In genomic region chr9:124514874-124515273, GRCh38 we compare ENCODE assay signal across 25 cellular contexts. TPM values are rescaled to one million over a fixed set of nuclear protein-coding genes. Genes with fewer than 3 reads are reported as not detected.
A peak's percentile ranks its signal among the peaks of the same experiment; 100 is the strongest.
DNase-seq lines count a peak whose midpoint lies in the region; ATAC-seq, FAIRE-seq and TF ChIP-seq lines count a peak whose summit lies in the region.
"Had no signal": no experiment of that assay in that cellular context is flagged by ENCODE, and none has a peak within 500 bp of the region (broad histone marks: within the 10 kb centered on the region; RNA-seq: fewer than 3 reads in every experiment).

No MANE protein-coding gene starts in this region.

- H3K27ac ChIP-seq in HepG2 (ENCODE audit: extremely low read length, insufficient read depth, low read length) (peak overlapping the region; percentile 18), right lobe of liver (no peak overlapping the region), K562 (ENCODE audit: extremely low read depth, low read depth, low read length) (no peak overlapping the region)
- H3K27ac ChIP-seq: A549; BLaER1 treated with 17β-estradiol and CSF1 and Interleukin-3, amounts not matched to agents 10 nM and 100 nM had no signal

- no TSS peak for BruUV-seq in HepG2 (replicated peaks; lab: Mats Ljungman, UMichigan)
- no TSS peak for BruUV-seq in K562 (replicated peaks; lab: Mats Ljungman, UMichigan)

- H3K9me1 ChIP-seq in K562 (ENCODE audit: control insufficient read depth, insufficient read depth, low read length) = no peaks in the 10 kb centered on the region

- H3K79me2 ChIP-seq in HepG2 (ENCODE audit: insufficient read depth, low read length) (no peaks in the 10 kb centered on the region), K562 (ENCODE audit: control insufficient read depth, insufficient read depth, low read length) (no peaks in the 10 kb centered on the region)

- TF ChIP-seq POLR2A in HepG2 (IDR thresholded peaks at IDR 0.05; ENCODE audit: insufficient read depth in 1 of 2, low read depth in 2 of 2, low read length in 2 of 2) (no peak), right lobe of liver (IDR thresholded peaks at IDR 0.05) (no peak), K562 (conservative IDR thresholded peaks at IDR 0.05) (no peak)

- no peak for FAIRE-seq in HepG2 (lab: Jason Lieb, UNC)
- FAIRE-seq in K562 (lab: Jason Lieb, UNC) = no peak
- FAIRE-seq: A549, D721Med, GM12878, GM19239 had no signal

- no peak for DNase-seq in HepG2 (ENCODE audit: low spot score)
- DNase-seq in right lobe of liver = no peak
- no peak for DNase-seq in K562 (ENCODE audit: extremely low read depth in 1 of 4, low spot score in 3 of 4)
- no peak for DNase-seq in progenitor cell of endocrine pancreas (ENCODE audit: low spot score, unreplicated experiment)
- DNase-seq in activated CD4-positive, alpha-beta T cell treated with anti-CD3 and anti-CD28 coated beads for 4 hours = no peak
- no peak for DNase-seq in activated gamma-delta T cell treated with Interleukin-2 at 50 U/mL for 16 hours
- DNase-seq: 8988T; ACHN; AML-193; BE2C; CD4-positive, alpha-beta T cell; CD8-positive, alpha-beta memory T cell; DMS 273 treated with DMSO at 0.1 percent for 48 hours; EL; GDM1; H9; HFFc6 had no signal

- no peak for ATAC-seq in HepG2
- ATAC-seq in right lobe of liver = no peak
- ATAC-seq in K562 = no peak
- ATAC-seq: A549, GM12878, GM23338 had no signal

- H4K20me1 ChIP-seq in HepG2 (ENCODE audit: insufficient read depth, low read length) (no peaks in the 10 kb centered on the region), K562 (replicated peaks; ENCODE audit: control insufficient read depth, insufficient read depth, low read length) (no peaks in the 10 kb centered on the region)
- H4K20me1 ChIP-seq: BLaER1 treated with 17β-estradiol and CSF1 and Interleukin-3, amounts not matched to agents 10 nM and 100 nM had no signal

- CTCF ChIA-PET in HepG2 (lab: Yijun Ruan, JAX; ENCODE audit: low intra/inter-chr PET ratio, low total read pairs) (no interaction called here), K562 (lab: Yijun Ruan, JAX; ENCODE audit: low intra/inter-chr PET ratio) (no interaction called here)

- H2AFZ ChIP-seq in HepG2 (ENCODE audit: low read length) = no peak overlapping the region
- no peak overlapping the region for H2AFZ ChIP-seq in K562 (ENCODE audit: low read depth, low read length)
- H2AFZ ChIP-seq: GM23338 had no signal

- H3K4me1 ChIP-seq in HepG2 (ENCODE audit: insufficient read depth, low read length) = peaks cover 60% of the 10 kb centered on the region
- H3K4me1 ChIP-seq in right lobe of liver = peaks cover 0 to 19% (median 9%) of the 10 kb centered on the region in 4 donors
- peaks cover 30 to 31% of the 10 kb centered on the region in 2 experiments for H3K4me1 ChIP-seq in K562 (replicated peaks in 1 of 2; ENCODE audit: control insufficient read depth in 2 of 2, insufficient read depth in 2 of 2, low read length in 2 of 2)
- H3K4me1 ChIP-seq: A549 had no signal

- intact Hi-C loops in HepG2 (cut with micrococcal nuclease; ENCODE audit: unreplicated experiment) = no loop called here
- intact Hi-C loops in right lobe of liver (cut with DNase I) = no loop called here
- intact Hi-C loops in K562 (cut with micrococcal nuclease) = no loop called here

- no peaks in the 10 kb centered on the region for H3K27me3 ChIP-seq in HepG2 (ENCODE audit: control insufficient read depth in 1 of 2, insufficient read depth in 2 of 2, low read length in 2 of 2)
- no peaks in the 10 kb centered on the region for H3K27me3 ChIP-seq in right lobe of liver
- no peaks in the 10 kb centered on the region for H3K27me3 ChIP-seq in K562 (ENCODE audit: control insufficient read depth in 2 of 2, insufficient read depth in 2 of 2, low read length in 2 of 2)
- H3K27me3 ChIP-seq: BE2C; BLaER1 treated with 17β-estradiol and CSF1 and Interleukin-3, amounts not matched to agents 10 nM and 100 nM had no signal

- H3K9me3 ChIP-seq in HepG2 (ENCODE audit: low read length) = no peaks in the 10 kb centered on the region
- no peaks in the 10 kb centered on the region for H3K9me3 ChIP-seq in right lobe of liver
- H3K9me3 ChIP-seq in K562 (replicated peaks; ENCODE audit: control insufficient read depth, insufficient read depth, low read depth, low read length) = no peaks in the 10 kb centered on the region
- H3K9me3 ChIP-seq: A549; BE2C; BLaER1 treated with 17β-estradiol and CSF1 and Interleukin-3, amounts not matched to agents 10 nM and 100 nM had no signal

- no peak for TF ChIP-seq CTCF in HepG2 (CRISPR knock-in tag; IDR thresholded peaks at IDR 0.05)
- no peak for TF ChIP-seq CTCF in right lobe of liver (IDR thresholded peaks at IDR 0.05)
- TF ChIP-seq CTCF in K562 (IDR thresholded peaks at IDR 0.05 in 2 of 3, conservative IDR thresholded peaks at IDR 0.05 in 1 of 3; ENCODE audit: insufficient read depth in 2 of 3, low read depth in 1 of 3, low read length in 3 of 3) = no peak
- no peak for TF ChIP-seq CTCF in progenitor cell of endocrine pancreas (IDR thresholded peaks at IDR 0.05; ENCODE audit: unreplicated experiment)

- no peak for TF ChIP-seq RAD21 in HepG2 (CRISPR knock-in tag; IDR thresholded peaks at IDR 0.05)
- no peak for TF ChIP-seq RAD21 in K562 (CRISPR knock-in tag; conservative IDR thresholded peaks at IDR 0.05 in 1 of 2, IDR thresholded peaks at IDR 0.05 in 1 of 2)

- H3K4me1 Mint-ChIP-seq in progenitor cell of endocrine pancreas (ENCODE audit: low read depth) = peaks cover 21% of the 10 kb centered on the region
- H3K4me1 Mint-ChIP-seq: CD8-positive, alpha-beta memory T cell had no signal

- H3K27me3 Mint-ChIP-seq in progenitor cell of endocrine pancreas = peaks cover 2% of the 10 kb centered on the region

- H3K4me2 ChIP-seq in HepG2 (ENCODE audit: low read depth, low read length) (no peak overlapping the region), K562 (ENCODE audit: insufficient read depth, low read length) (no peak overlapping the region)
- H3K4me2 ChIP-seq: A549, GM23338 had no signal

- H3K4me3 ChIP-seq in HepG2 (replicated peaks in 1 of 3; ENCODE audit: insufficient read depth in 1 of 3, low read depth in 2 of 3, low read length in 3 of 3) = no peak overlapping the region
- H3K4me3 ChIP-seq in right lobe of liver = no peak overlapping the region
- no peak overlapping the region for H3K4me3 ChIP-seq in K562
- H3K4me3 ChIP-seq: A549; BLaER1 treated with 17β-estradiol and CSF1 and Interleukin-3, amounts not matched to agents 10 nM and 100 nM; GM12878; GM23338 had no signal

- in situ Hi-C loops in HepG2 (cut with HindIII; ENCODE audit: extremely low pct_ligation_motif_present, low pct_unique_long_range_greater_than_20kb) (no loop called here), K562 (cut with MboI) (no loop called here)

- H3K36me3 Mint-ChIP-seq in progenitor cell of endocrine pancreas (ENCODE audit: insufficient read depth) = peaks cover 13% of the 10 kb centered on the region
- H3K36me3 Mint-ChIP-seq: CD14-positive monocyte; CD8-positive, alpha-beta memory T cell had no signal

- TF ChIP-seq EP300 in HepG2 (IDR thresholded peaks at IDR 0.05; ENCODE audit: low read depth in 2 of 2, low read length in 2 of 2) (no peak), HepG2 (CRISPR knock-in tag; IDR thresholded peaks at IDR 0.05; ENCODE audit: borderline replicate concordance) (no peak), K562 (IDR thresholded peaks at IDR 0.05; ENCODE audit: low read length) (no peak)

- H3K4me3 Mint-ChIP-seq in progenitor cell of endocrine pancreas (ENCODE audit: low read depth) = no peak overlapping the region
- H3K4me3 Mint-ChIP-seq: CD14-positive monocyte; CD4-positive, alpha-beta T cell; CD8-positive, alpha-beta memory T cell; GM23338; H9; HFFc6 had no signal

- POLR2A ChIA-PET in HepG2 (lab: Yijun Ruan, JAX) = no interaction called here
- POLR2A ChIA-PET in K562 (lab: Yijun Ruan, JAX) = interaction anchor here (1.2 to 1.4 kb wide), 2 partner anchors 13 to 18 kb away, joined by 3 to 6 read pairs; no protein-coding TSS in a partner anchor

- H3K9ac ChIP-seq in HepG2 (ENCODE audit: insufficient read depth, low read depth, low read length) (no peak overlapping the region), K562 (ENCODE audit: insufficient read depth in 1 of 2, low read depth in 2 of 2, low read length in 2 of 2) (no peak overlapping the region)
- H3K9ac ChIP-seq: BLaER1 treated with 17β-estradiol and CSF1 and Interleukin-3, amounts not matched to agents 10 nM and 100 nM had no signal

- H3K27ac Mint-ChIP-seq in progenitor cell of endocrine pancreas = peak overlapping the region; percentile 7
- H3K27ac Mint-ChIP-seq: CD14-positive monocyte; CD4-positive, alpha-beta T cell; CD8-positive, alpha-beta memory T cell; GM23338; HFFc6 had no signal

- WGBS in HepG2 (ENCODE audit: low lambda C conversion rate) = 85% methylated on average over 5 of the region's 5 CpGs
- WGBS in right lobe of liver (ENCODE audit: insufficient coverage, low coverage, low lambda C conversion rate, missing lambda C conversion rate) = 74% methylated on average over 5 of the region's 5 CpGs
- 58% methylated on average over 5 of the region's 5 CpGs for WGBS in K562 (ENCODE audit: insufficient coverage, low coverage, missing lambda C conversion rate)

- H3K9me3 Mint-ChIP-seq in progenitor cell of endocrine pancreas (ENCODE audit: low read depth) = no peaks in the 10 kb centered on the region
- H3K9me3 Mint-ChIP-seq: CD14-positive monocyte; CD4-positive, alpha-beta T cell; CD8-positive, alpha-beta memory T cell; GM23338; H9; HFFc6 had no signal

- H3K36me3 ChIP-seq in HepG2 (replicated peaks in 1 of 2; ENCODE audit: control insufficient read depth in 1 of 2, insufficient read depth in 2 of 2, low read length in 2 of 2) (no peaks in the 10 kb centered on the region), right lobe of liver (no peaks in the 10 kb centered on the region), K562 (ENCODE audit: control insufficient read depth, insufficient read depth, low read length) (peaks cover 2% of the 10 kb centered on the region; the same call in 1 of the 3 replicates)
- H3K36me3 ChIP-seq: BE2C; BLaER1 treated with 17β-estradiol and CSF1 and Interleukin-3, amounts not matched to agents 10 nM and 100 nM had no signal

RNA-seq across cellular contexts. Expression of gene NR5A1, which starts 7.7 kb away (rescaled TPM):
- total RNA-seq in HepG2 (2016; rRNA removed; fragmentation: Illumina TruSeq; extraction: Trizol) = 38.8 and 44.7 TPM in 2 replicates
- 7.2 and 7.8 TPM in 2 replicates for total RNA-seq in HepG2 (2016; cell fraction: cytosol; rRNA removed; fragmentation: Illumina TruSeq; extraction: Trizol; ENCODE audit: low read depth)
- 32.3 and 46.7 TPM in 2 replicates for total RNA-seq in HepG2 (2016; cell fraction: insoluble cytoplasmic fraction; rRNA removed; fragmentation: Illumina TruSeq; extraction: Trizol)
- total RNA-seq in HepG2 (2016; cell fraction: membrane; rRNA removed; fragmentation: Illumina TruSeq; extraction: Trizol) = 22.5 and 25.3 TPM in 2 replicates
- 26.4 and 32.4 TPM in 2 replicates for total RNA-seq in HepG2 (2016; cell fraction: nucleus; rRNA removed; fragmentation: Illumina TruSeq; extraction: Trizol)
- polyA plus RNA-seq in HepG2 (2011; rRNA removed) = 28.9 and 43.2 TPM in 2 replicates
- 25.4 and 37.8 TPM in 2 replicates for polyA plus RNA-seq in HepG2 (2011; cell fraction: cytosol; rRNA removed)
- 82.6 and 84.5 TPM in 2 replicates for polyA plus RNA-seq in HepG2 (2011; cell fraction: nucleus; rRNA removed)
- 22.4 and 32.6 TPM in 2 replicates for polyA plus RNA-seq in HepG2 (2012)
- 6.7 and 7.0 TPM in 2 replicates for polyA plus RNA-seq in HepG2 (2016; cell fraction: cytosol; fragmentation: Illumina TruSeq; extraction: Trizol; ENCODE audit: low read depth)
- 34.3 and 43.6 TPM in 2 replicates for polyA plus RNA-seq in HepG2 (2016; cell fraction: insoluble cytoplasmic fraction; fragmentation: Illumina TruSeq; extraction: Trizol; ENCODE audit: low read depth)
- polyA plus RNA-seq in HepG2 (2016; cell fraction: membrane; fragmentation: Illumina TruSeq; extraction: Trizol; ENCODE audit: low read depth) = 17.4 and 17.9 TPM in 2 replicates
- polyA plus RNA-seq in HepG2 (2016; cell fraction: nucleus; fragmentation: Illumina TruSeq; extraction: Trizol; ENCODE audit: insufficient read depth, low read depth) = 59.8 and 63.0 TPM in 2 replicates
- 75.6 TPM in 1 of 2 replicates, not detected in the other for polyA minus RNA-seq in HepG2 (2011; rRNA and poly(A)+ RNA removed; ENCODE audit: low replicate concordance)
- polyA minus RNA-seq in HepG2 (2011; cell fraction: cytosol; rRNA and poly(A)+ RNA removed) = 33.2 and 39.7 TPM in 2 replicates
- polyA minus RNA-seq in HepG2 (2011; cell fraction: nucleus; rRNA and poly(A)+ RNA removed) = 18.8 and 21.6 TPM in 2 replicates
- under 1 TPM in 1 of 6 experiments, not detected in 5; 0.26 TPM for total RNA-seq in right lobe of liver
- 0.65 TPM in 1 of 2 replicates, not detected in the other for total RNA-seq in K562 (2011; cell fraction: chromatin; rRNA removed; ENCODE audit: low replicate concordance)
- total RNA-seq in K562 (2011; cell fraction: nucleolus; rRNA removed) = not detected in 2 replicates
- total RNA-seq in K562 (2011; cell fraction: nucleoplasm; rRNA removed) = 0.15 TPM in 1 of 2 replicates, not detected in the other
- 0.32 TPM in 1 of 2 replicates, not detected in the other for total RNA-seq in K562 (2014; rRNA removed)
- not detected in 2 replicates for total RNA-seq in K562 (2014; rRNA removed; fragmentation: Illumina TruSeq; extraction: Trizol)
- not detected in 2 replicates for total RNA-seq in K562 (2015; rRNA removed; fragmentation: Illumina TruSeq; extraction: Trizol)
- 0.20 and 0.40 TPM in 2 replicates for total RNA-seq in K562 (2021)
- 0.11 TPM in 1 of 2 replicates, not detected in the other for polyA plus RNA-seq in K562 (2011; rRNA removed)
- 0.49 TPM in 1 of 2 replicates, not detected in the other for polyA plus RNA-seq in K562 (2011; cell fraction: cytosol; rRNA removed)
- polyA plus RNA-seq in K562 (2011; cell fraction: nucleus; rRNA removed) = 0.26 TPM in 1 of 2 replicates, not detected in the other
- not detected in 2 replicates for polyA plus RNA-seq in K562 (2012)
- polyA plus RNA-seq in K562 (2014; fragmentation: Illumina TruSeq; extraction: Trizol) = not detected in 2 replicates
- polyA plus RNA-seq in K562 (2014; fragmentation: Nextera tagmentation; extraction: Ambion mirVana) = not detected
- not detected in 2 replicates for polyA plus RNA-seq in K562 (2014; rRNA removed)
- not detected in 2 replicates for polyA minus RNA-seq in K562 (2011; rRNA and poly(A)+ RNA removed)
- not detected in 2 replicates for polyA minus RNA-seq in K562 (2011; cell fraction: cytosol; rRNA and poly(A)+ RNA removed)
- polyA minus RNA-seq in K562 (2011; cell fraction: nucleus; rRNA and poly(A)+ RNA removed) = 0.27 TPM in 1 of 2 replicates, not detected in the other
- total RNA-seq in progenitor cell of endocrine pancreas = 0.36 and 0.49 TPM in 2 replicates
- total RNA-seq: CD4-positive, alpha-beta T cell; CD8-positive, alpha-beta memory T cell; H4; HFFc6 had no signal
- polyA plus RNA-seq: A549; CD14-positive monocyte; CD8-positive, alpha-beta memory T cell; GM23338 had no signal

Comparison
In these comparisons a context has a peak if more than half of its experiments do, and no peak if none do; other contexts are left out.
1. Of the 241 proteins assayed by ChIP-seq in both HepG2 and K562: peak only in HepG2: none; only in K562: ESRRA and NFIC; in both: none; in neither: 238; mixed calls (peak in some experiments, not most) for 1.